ENCODE assay signal across 26 cellular contexts in the genomic region with DNA sequence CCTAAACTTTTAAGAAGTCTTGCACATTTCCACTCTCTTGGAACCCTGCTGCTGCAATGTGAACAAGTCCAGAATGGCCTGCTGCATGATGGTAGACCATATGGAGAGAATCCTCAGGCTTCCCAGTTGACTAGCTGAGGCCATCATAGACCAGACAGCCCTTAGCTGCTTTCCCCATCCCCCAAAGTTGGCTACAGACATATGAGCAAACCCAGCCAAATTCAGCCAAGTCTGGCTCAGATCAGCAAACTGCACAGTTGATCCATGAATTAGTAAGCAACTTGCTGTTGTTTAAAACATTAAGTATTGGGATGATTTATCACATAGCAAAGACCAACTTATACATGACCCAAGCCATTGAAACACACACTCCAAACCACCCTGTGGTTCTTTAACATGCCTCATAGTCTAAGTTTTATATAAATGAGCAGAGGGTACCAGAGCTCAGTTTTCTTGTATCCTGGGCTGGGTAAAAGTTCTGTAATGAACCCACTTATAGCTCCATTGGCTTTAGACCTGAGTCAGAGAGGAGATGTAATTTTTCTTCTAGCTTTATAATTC. TPM values are rescaled to one million over a fixed set of nuclear protein-coding genes. Genes with fewer than 3 reads are reported as not detected.
"Had no signal": no experiment of that assay in that cellular context is flagged by ENCODE, and none has a peak within 500 bp of the region (broad histone marks: within the 10 kb centered on the region; RNA-seq: fewer than 3 reads in every experiment).

No MANE protein-coding gene starts in this region.

- H3K4me3 ChIP-seq: breast epithelium, lung, thyroid gland had no signal

- H3K27me3 ChIP-seq: breast epithelium, thyroid gland had no signal

- H3K9me3 ChIP-seq: breast epithelium, thyroid gland had no signal

- H3K27me3 Mint-ChIP-seq: activated CD8-positive, alpha-beta memory T cell treated with anti-CD3 and anti-CD28 coated beads, Interleukin-2, amount 10 ng/mL, durations not matched to agents 7 days and 5 days; activated naive CD4-positive, alpha-beta T cell treated with anti-CD3 and anti-CD28 coated beads, Interleukin-2, amount 10 ng/mL, durations not matched to agents 7 days and 5 days; progenitor cell of endocrine pancreas had no signal

- H3K36me3 ChIP-seq: breast epithelium had no signal

- H3K4me3 Mint-ChIP-seq: activated CD8-positive, alpha-beta memory T cell treated with anti-CD3 and anti-CD28 coated beads, Interleukin-2, amount 10 ng/mL, durations not matched to agents 7 days and 5 days; activated naive CD4-positive, alpha-beta T cell treated with anti-CD3 and anti-CD28 coated beads, Interleukin-2, amount 10 ng/mL, durations not matched to agents 7 days and 5 days; mesothelial cell of epicardium; neural crest cell had no signal

- H3K9me3 Mint-ChIP-seq: activated naive CD4-positive, alpha-beta T cell treated with anti-CD3 and anti-CD28 coated beads, Interleukin-2, amount 10 ng/mL, durations not matched to agents 7 days and 5 days; mesothelial cell of epicardium; neural crest cell had no signal

- H3K4me1 Mint-ChIP-seq: neural crest cell had no signal

- DNase-seq: activated CD4-positive, alpha-beta T cell treated with anti-CD3 and anti-CD28 coated beads for 1 hour; activated CD4-positive, alpha-beta T cell treated with anti-CD3 and anti-CD28 coated beads, Interleukin-2, amount 50 U/mL, for 48 hours; activated CD8-positive, alpha-beta memory T cell treated with anti-CD3 and anti-CD28 coated beads, Interleukin-2, amount 10 ng/mL, durations not matched to agents 7 days and 5 days; activated effector memory CD4-positive, alpha-beta T cell treated with Interleukin-2 at 50 U/mL for 16 hours; activated naive CD4-positive, alpha-beta T cell treated with anti-CD3 and anti-CD28 coated beads, Interleukin-2, amount 10 ng/mL, durations not matched to agents 7 days and 5 days; activated T-cell treated with anti-CD3 and anti-CD28 coated beads, Interleukin-2, amount 50 U/mL, for 1 hour; cortex of kidney; foreskin fibroblast; hippocampal formation; islet precursor cell; left colon; stimulated activated CD4-positive, alpha-beta T cell treated with anti-CD3 and anti-CD28 coated beads, Interleukin-2, amount 100 ng/mL, for 24 hours; stimulated activated naive CD4-positive, alpha-beta T cell treated with Interleukin-2 at 50 U/mL for 16 hours; SW 1271; thyroid gland; WERI-Rb-1 had no signal

- H3K27ac Mint-ChIP-seq: activated CD8-positive, alpha-beta memory T cell treated with anti-CD3 and anti-CD28 coated beads, Interleukin-2, amount 10 ng/mL, durations not matched to agents 7 days and 5 days; activated naive CD4-positive, alpha-beta T cell treated with anti-CD3 and anti-CD28 coated beads, Interleukin-2, amount 10 ng/mL, durations not matched to agents 7 days and 5 days; mesothelial cell of epicardium; progenitor cell of endocrine pancreas had no signal

RNA-seq across cellular contexts. Expression of a gene that starts 19.9 kb away (rescaled TPM):
- total RNA-seq: activated CD8-positive, alpha-beta memory T cell treated with anti-CD3 and anti-CD28 coated beads, Interleukin-2, amount 10 ng/mL, durations not matched to agents 7 days and 5 days; astrocyte; breast epithelium; esophagus mucosa; lung; neural crest cell; omental fat pad; progenitor cell of endocrine pancreas; subcutaneous adipose tissue; T-helper 2 cell treated with Interferon-gamma antibody and Interleukin-4, amounts not matched to agents 100 ng/mL and 5 ng/mL, for 36 hours had no signal
